ENCODE assay signal across 1 cellular context in genomic region chr19:18436651-18437478, GRCh38.
TF ChIP-seq lines count a peak whose summit lies in the region.

No MANE protein-coding gene starts in this region.

TF ChIP-seq in K562, 482 proteins besides CTCF, POLR2A, EP300 and RAD21 (continued from another document):
- TF ChIP-seq L3MBTL2 (IDR thresholded peaks at IDR 0.05) (peak; percentile 64), NFYB (IDR thresholded peaks at IDR 0.05; ENCODE audit: extremely low read depth, insufficient read length) (no peak), CREB1 (IDR thresholded peaks at IDR 0.05) (no peak), CREB1 (CRISPR knock-in tag; IDR thresholded peaks at IDR 0.05) (0 out of 2 replicates have a peak, but pooled peaks have one; percentile 35), ATF3 (IDR thresholded peaks at IDR 0.05) (no peak), ATF3 (CRISPR knock-in tag; conservative IDR thresholded peaks at IDR 0.05) (no peak), HBP1 (CRISPR knock-in tag; IDR thresholded peaks at IDR 0.05) (peak; percentile 29; the same call in 1 of the 2 replicates), MNT (conservative IDR thresholded peaks at IDR 0.05) (peak; percentile 98), RBM15 (IDR thresholded peaks at IDR 0.05; ENCODE audit: insufficient read depth, low read length) (no peak), KDM5B (IDR thresholded peaks at IDR 0.05; ENCODE audit: insufficient replicate concordance, low read depth, low read length) (peak; percentile 50), MAZ (CRISPR knock-in tag; conservative IDR thresholded peaks at IDR 0.05 in 1 of 2, IDR thresholded peaks at IDR 0.05 in 1 of 2) (peak in 1 of 2 experiments; percentile 85; a peak in 3 of 4 replicates)
